16 cellular contexts compared by ENCODE assay signal in genomic region chr9:131518553-131518952, GRCh38. TPM values are rescaled to one million over a fixed set of nuclear protein-coding genes. Genes with fewer than 3 reads are reported as not detected.
DNase-seq lines count a peak whose midpoint lies in the region; ATAC-seq and TF ChIP-seq lines count a peak whose summit lies in the region.
"Had no signal": no experiment of that assay in that cellular context is flagged by ENCODE, and none has a peak within 500 bp of the region (broad histone marks: within the 10 kb centered on the region; RNA-seq: fewer than 3 reads in every experiment).

No MANE protein-coding gene starts in this region.

- H3K4me3 ChIP-seq in left ventricle myocardium inferior (no peak overlapping the region), skeletal muscle tissue (ENCODE audit: low read length in 3 of 3) (no peak overlapping the region), MG63 (no peak overlapping the region)
- H3K4me3 ChIP-seq: BLaER1 had no signal

- CTCF ChIA-PET in activated CD8-positive, alpha-beta T cell treated with anti-CD3 and anti-CD28 coated beads for 36 hours (lab: Charles Lee): no interaction called here
- CTCF ChIA-PET in activated CD8-positive, alpha-beta T cell treated with anti-CD3 and anti-CD28 coated beads, Interleukin-2, amount 10 ng/mL, durations not matched to agents 7 days and 5 days (lab: Charles Lee): no interaction called here

- H3K27me3 Mint-ChIP-seq in activated CD8-positive, alpha-beta T cell treated with anti-CD3 and anti-CD28 coated beads for 36 hours: no peaks in the 10 kb centered on the region
- H3K27me3 Mint-ChIP-seq in activated CD8-positive, alpha-beta T cell treated with anti-CD3 and anti-CD28 coated beads, Interleukin-2, amount 10 ng/mL, durations not matched to agents 7 days and 5 days (ENCODE audit: low read depth): no peaks in the 10 kb centered on the region
- H3K27me3 Mint-ChIP-seq: CD4-positive, CD25-positive, alpha-beta regulatory T cell had no signal

- no peak for DNase-seq in activated CD8-positive, alpha-beta T cell treated with anti-CD3 and anti-CD28 coated beads for 36 hours
- no peak for DNase-seq in activated CD8-positive, alpha-beta T cell treated with anti-CD3 and anti-CD28 coated beads, Interleukin-2, amount 10 ng/mL, durations not matched to agents 7 days and 5 days
- no peak for DNase-seq in left ventricle myocardium inferior
- no peak for DNase-seq in Right ventricle myocardium inferior (ENCODE audit: missing footprints)
- DNase-seq in CD1c-positive myeloid dendritic cell (ENCODE audit: extremely low spot score): no peak
- DNase-seq in MG63: no peak
- DNase-seq: 8988T; AML-193; CD4-positive, CD25-positive, alpha-beta regulatory T cell; DMS53; GF-D8 had no signal

- intact Hi-C loops in activated CD8-positive, alpha-beta T cell treated with anti-CD3 and anti-CD28 coated beads for 36 hours (cut with micrococcal nuclease): no loop called here
- intact Hi-C loops in left ventricle myocardium inferior (cut with micrococcal nuclease) (no loop called here), Right ventricle myocardium inferior (cut with DNase I) (no loop called here)

- H3K4me1 Mint-ChIP-seq in activated CD8-positive, alpha-beta T cell treated with anti-CD3 and anti-CD28 coated beads for 36 hours (ENCODE audit: low read depth): no peaks in the 10 kb centered on the region
- H3K4me1 Mint-ChIP-seq in activated CD8-positive, alpha-beta T cell treated with anti-CD3 and anti-CD28 coated beads, Interleukin-2, amount 10 ng/mL, durations not matched to agents 7 days and 5 days (ENCODE audit: low read depth): no peaks in the 10 kb centered on the region
- H3K4me1 Mint-ChIP-seq: CD4-positive, CD25-positive, alpha-beta regulatory T cell had no signal

- H3K27me3 ChIP-seq in left ventricle myocardium inferior (ENCODE audit: low read depth): no peaks in the 10 kb centered on the region
- H3K27me3 ChIP-seq in skeletal muscle tissue (ENCODE audit: control insufficient read depth in 3 of 3, insufficient read depth in 3 of 3, low read length in 3 of 3): no peaks in the 10 kb centered on the region
- no peaks in the 10 kb centered on the region for H3K27me3 ChIP-seq in MG63
- H3K27me3 ChIP-seq: BLaER1 had no signal

- H3K36me3 Mint-ChIP-seq in activated CD8-positive, alpha-beta T cell treated with anti-CD3 and anti-CD28 coated beads for 36 hours (ENCODE audit: low read depth): peaks cover 9% of the 10 kb centered on the region
- H3K36me3 Mint-ChIP-seq in activated CD8-positive, alpha-beta T cell treated with anti-CD3 and anti-CD28 coated beads, Interleukin-2, amount 10 ng/mL, durations not matched to agents 7 days and 5 days (ENCODE audit: low read depth): peaks cover 43% of the 10 kb centered on the region

- H3K27ac ChIP-seq in left ventricle myocardium inferior (replicated peaks): peak overlapping the region; percentile 91
- peak overlapping the region; percentile 60 for H3K27ac ChIP-seq in skeletal muscle tissue (ENCODE audit: low read depth, low read length)
- H3K27ac ChIP-seq: BLaER1, HL-60 had no signal

- H3K9ac ChIP-seq in skeletal muscle tissue (ENCODE audit: low read depth in 1 of 3, low read length in 3 of 3): peak overlapping the region in 1 of 3 donors; percentile 76
- H3K9ac ChIP-seq: BLaER1 had no signal

- no peak overlapping the region for H3K4me3 Mint-ChIP-seq in activated CD8-positive, alpha-beta T cell treated with anti-CD3 and anti-CD28 coated beads for 36 hours
- no peak overlapping the region for H3K4me3 Mint-ChIP-seq in activated CD8-positive, alpha-beta T cell treated with anti-CD3 and anti-CD28 coated beads, Interleukin-2, amount 10 ng/mL, durations not matched to agents 7 days and 5 days
- H3K4me3 Mint-ChIP-seq: CD4-positive, CD25-positive, alpha-beta regulatory T cell had no signal

- ATAC-seq in activated CD8-positive, alpha-beta T cell treated with anti-CD3 and anti-CD28 coated beads for 36 hours: no peak
- no peak for ATAC-seq in activated CD8-positive, alpha-beta T cell treated with anti-CD3 and anti-CD28 coated beads, Interleukin-2, amount 10 ng/mL, durations not matched to agents 7 days and 5 days
- no peak for ATAC-seq in Right ventricle myocardium inferior
- ATAC-seq: HCT116 had no signal

- H3K4me1 ChIP-seq in left ventricle myocardium inferior (peaks cover 28% of the 10 kb centered on the region), skeletal muscle tissue (ENCODE audit: control insufficient read depth in 3 of 3, insufficient read depth in 3 of 3, low read length in 3 of 3) (peaks cover 10 to 24% (median 15%) of the 10 kb centered on the region in 3 donors)

- peak overlapping the region; percentile 30 for H3K27ac Mint-ChIP-seq in activated CD8-positive, alpha-beta T cell treated with anti-CD3 and anti-CD28 coated beads for 36 hours
- H3K27ac Mint-ChIP-seq in activated CD8-positive, alpha-beta T cell treated with anti-CD3 and anti-CD28 coated beads, Interleukin-2, amount 10 ng/mL, durations not matched to agents 7 days and 5 days: no peak overlapping the region

- H3K9me3 Mint-ChIP-seq in activated CD8-positive, alpha-beta T cell treated with anti-CD3 and anti-CD28 coated beads for 36 hours: no peaks in the 10 kb centered on the region
- H3K9me3 Mint-ChIP-seq in activated CD8-positive, alpha-beta T cell treated with anti-CD3 and anti-CD28 coated beads, Interleukin-2, amount 10 ng/mL, durations not matched to agents 7 days and 5 days (ENCODE audit: insufficient read depth): no peaks in the 10 kb centered on the region
- H3K9me3 Mint-ChIP-seq: CD4-positive, CD25-positive, alpha-beta regulatory T cell had no signal

- POLR2A ChIA-PET in activated CD8-positive, alpha-beta T cell treated with anti-CD3 and anti-CD28 coated beads for 36 hours (lab: Charles Lee): interaction anchor here (1.2 kb wide), 1 partner anchor 22 kb away, joined by 3 read pairs; no protein-coding TSS in a partner anchor
- POLR2A ChIA-PET in activated CD8-positive, alpha-beta T cell treated with anti-CD3 and anti-CD28 coated beads, Interleukin-2, amount 10 ng/mL, durations not matched to agents 7 days and 5 days (lab: Charles Lee): no interaction called here

- TF ChIP-seq CTCF in activated CD8-positive, alpha-beta T cell treated with anti-CD3 and anti-CD28 coated beads for 36 hours (IDR thresholded peaks at IDR 0.05): no peak
- TF ChIP-seq CTCF in left ventricle myocardium inferior (IDR thresholded peaks at IDR 0.05; ENCODE audit: borderline replicate concordance): no peak

- H3K36me3 ChIP-seq in left ventricle myocardium inferior (peaks cover 83% of the 10 kb centered on the region), skeletal muscle tissue (ENCODE audit: control insufficient read depth in 3 of 3, insufficient read depth in 3 of 3, low read length in 3 of 3) (peaks cover 79 to 83% (median 80%) of the 10 kb centered on the region in 3 donors), MG63 (peaks cover 51% of the 10 kb centered on the region)

- no peaks in the 10 kb centered on the region for H3K9me3 ChIP-seq in left ventricle myocardium inferior (replicated peaks)
- H3K9me3 ChIP-seq in skeletal muscle tissue (ENCODE audit: control insufficient read depth in 3 of 3, low read length in 3 of 3): no peaks in the 10 kb centered on the region
- H3K9me3 ChIP-seq in MG63: no peaks in the 10 kb centered on the region
- H3K9me3 ChIP-seq: BLaER1 had no signal

RNA-seq across cellular contexts. Expression of gene UCK1, which starts 12.5 kb away (rescaled TPM):
- total RNA-seq in activated CD8-positive, alpha-beta T cell treated with anti-CD3 and anti-CD28 coated beads for 36 hours: 10 to 100 TPM; 16.7 to 22.1 TPM
- 10 to 100 TPM; 35.8 to 36.6 TPM for total RNA-seq in activated CD8-positive, alpha-beta T cell treated with anti-CD3 and anti-CD28 coated beads, Interleukin-2, amount 10 ng/mL, durations not matched to agents 7 days and 5 days
- 23.0 TPM for total RNA-seq in left ventricle myocardium inferior
- 23.5 TPM for total RNA-seq in Right ventricle myocardium inferior
- 9.4 TPM for total RNA-seq in skeletal muscle tissue
- total RNA-seq in MG63 (2014; rRNA removed; shearing (Covaris generic); ENCODE audit: low replicate concordance): 19.3 and 30.6 TPM in 2 replicates

RNA-seq across cellular contexts. Expression of gene POMT1, which starts 15.8 kb away (rescaled TPM):
- 10 to 100 TPM; 30.2 to 35.9 TPM for total RNA-seq in activated CD8-positive, alpha-beta T cell treated with anti-CD3 and anti-CD28 coated beads for 36 hours
- total RNA-seq in activated CD8-positive, alpha-beta T cell treated with anti-CD3 and anti-CD28 coated beads, Interleukin-2, amount 10 ng/mL, durations not matched to agents 7 days and 5 days: 10 to 100 TPM; 34.4 to 39.2 TPM
- total RNA-seq in left ventricle myocardium inferior (19.3 TPM), Right ventricle myocardium inferior (21.2 TPM), skeletal muscle tissue (18.8 TPM)
- 6.7 and 12.8 TPM in 2 replicates for total RNA-seq in MG63 (2014; rRNA removed; shearing (Covaris generic); ENCODE audit: low replicate concordance)

RNA-seq across cellular contexts. Expression of gene PRRT1B, which starts 26.8 kb away (rescaled TPM):
- total RNA-seq in activated CD8-positive, alpha-beta T cell treated with anti-CD3 and anti-CD28 coated beads for 36 hours: not detected
- total RNA-seq in activated CD8-positive, alpha-beta T cell treated with anti-CD3 and anti-CD28 coated beads, Interleukin-2, amount 10 ng/mL, durations not matched to agents 7 days and 5 days: not detected
- not detected for total RNA-seq in left ventricle myocardium inferior
- total RNA-seq in Right ventricle myocardium inferior: not detected
- total RNA-seq in skeletal muscle tissue: not detected
- total RNA-seq in MG63 (2014; rRNA removed; shearing (Covaris generic); ENCODE audit: low replicate concordance): not detected in 2 replicates
- total RNA-seq: CD4-positive, CD25-positive, alpha-beta regulatory T cell; H4 had no signal
